8 cellular contexts compared by ENCODE assay signal in the genomic region with DNA sequence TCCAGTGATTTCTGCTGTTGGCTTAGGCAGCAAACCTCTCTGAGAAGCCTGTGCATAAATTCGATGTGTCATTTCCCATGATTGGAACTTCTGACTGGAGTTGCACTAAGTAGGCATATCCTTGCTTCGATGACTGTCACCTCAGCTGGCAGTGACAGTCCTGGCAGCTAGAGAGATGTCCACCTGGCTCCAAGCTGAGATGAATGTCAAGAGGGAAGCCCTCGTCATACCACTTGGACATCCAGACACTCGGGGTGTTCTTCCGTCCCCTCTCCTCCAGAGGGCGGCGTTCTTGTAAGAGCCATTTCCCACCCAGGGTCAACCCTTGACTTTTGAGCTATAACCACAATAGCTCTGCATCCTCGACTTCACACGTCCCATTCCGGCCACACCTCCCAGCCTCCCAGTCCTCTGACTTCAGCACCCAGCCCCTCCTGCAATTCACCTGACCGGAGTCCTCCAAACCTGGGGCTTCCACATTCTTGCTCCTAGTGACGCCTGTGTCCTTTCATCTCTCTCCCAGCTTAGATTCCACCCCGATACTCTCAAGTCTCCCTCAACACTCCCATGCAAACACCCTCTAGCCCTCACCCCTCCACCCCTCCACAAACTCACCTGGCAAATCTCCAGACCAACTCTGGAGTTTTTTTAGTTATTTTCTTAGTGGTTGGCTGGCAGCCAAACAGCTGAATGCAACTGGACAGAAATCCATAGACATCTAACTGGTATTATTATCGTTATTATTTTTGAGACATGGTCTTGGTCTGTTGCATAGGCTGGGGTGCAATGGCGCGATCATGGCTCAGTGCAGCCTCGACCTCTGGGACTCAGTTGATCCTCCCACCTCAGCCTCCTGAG. TPM values are rescaled to one million over a fixed set of nuclear protein-coding genes. Genes with fewer than 3 reads are reported as not detected.
A peak's percentile ranks its signal among the peaks of the same experiment; 100 is the strongest.
DNase-seq lines count a peak whose midpoint lies in the region; ATAC-seq and TF ChIP-seq lines count a peak whose summit lies in the region.

No MANE protein-coding gene starts in this region.

- H3K27me3 ChIP-seq in fibroblast of lung (ENCODE audit: control insufficient read depth, insufficient read depth, low read length): peaks cover 2% of the 10 kb centered on the region
- no peaks in the 10 kb centered on the region for H3K27me3 ChIP-seq in smooth muscle cell (ENCODE audit: low read depth)

- no peaks in the 10 kb centered on the region for H3K4me1 ChIP-seq in fibroblast of lung (ENCODE audit: control insufficient read depth, extremely low read depth, insufficient read depth, low read length)
- no peaks in the 10 kb centered on the region for H3K4me1 ChIP-seq in smooth muscle cell (ENCODE audit: low read depth)

- 53% methylated on average over 17 of the region's 17 CpGs for WGBS in smooth muscle cell (ENCODE audit: low lambda C conversion rate)

- no peak overlapping the region for H2AFZ ChIP-seq in fibroblast of lung (ENCODE audit: low read length)
- H2AFZ ChIP-seq in smooth muscle cell (ENCODE audit: low read depth): no peak overlapping the region

- DNase-seq in activated CD4-positive, CD25-positive, alpha-beta regulatory T cell treated with anti-CD3 and anti-CD28 coated beads, Interleukin-2, amount 50 U/mL, for 72 hours: no peak
- DNase-seq in M059J (ENCODE audit: low read depth): peak; percentile 61
- peak in 1 of 2 donors; percentile 28 for DNase-seq in fibroblast of lung (ENCODE audit: low read depth in 2 of 2)
- DNase-seq in smooth muscle cell (lab: John Stamatoyannopoulos, UW; ENCODE audit: unreplicated experiment): no peak
- DNase-seq in NCI-H1436 (lab: John Stamatoyannopoulos, UW): no peak
- no peak for DNase-seq in NCI-H146 (lab: John Stamatoyannopoulos, UW)

- H3K9ac ChIP-seq in fibroblast of lung (ENCODE audit: insufficient read depth, low read length) (no peak overlapping the region), smooth muscle cell (ENCODE audit: low read depth) (no peak overlapping the region)

- H3K4me2 ChIP-seq in fibroblast of lung (ENCODE audit: extremely low read depth, insufficient read depth, low read length): no peak overlapping the region
- no peak overlapping the region for H3K4me2 ChIP-seq in smooth muscle cell

- no peaks in the 10 kb centered on the region for H3K79me2 ChIP-seq in fibroblast of lung (ENCODE audit: control insufficient read depth, insufficient read depth, low read length)
- H3K79me2 ChIP-seq in smooth muscle cell (ENCODE audit: low read depth): no peaks in the 10 kb centered on the region

- peak; percentile 35 to 48 for ATAC-seq in activated CD4-positive, CD25-positive, alpha-beta regulatory T cell treated with anti-CD3 and anti-CD28 coated beads, Interleukin-2, amount 50 U/mL, for 24 hours

- H3K9me3 ChIP-seq in fibroblast of lung (ENCODE audit: control insufficient read depth, insufficient read depth, low read depth, low read length) (no peaks in the 10 kb centered on the region), smooth muscle cell (replicated peaks; ENCODE audit: low read depth) (no peaks in the 10 kb centered on the region)

- no peaks in the 10 kb centered on the region for H3F3A ChIP-seq in smooth muscle cell (ENCODE audit: low read depth)

- peak; percentile 59 for TF ChIP-seq CTCF in VCaP (conservative IDR thresholded peaks at IDR 0.05)
- TF ChIP-seq CTCF in fibroblast of lung (conservative IDR thresholded peaks at IDR 0.05 in 1 of 2, IDR thresholded peaks at IDR 0.05 in 1 of 2; ENCODE audit: low read depth in 1 of 2, low read length in 2 of 2): peak; percentile 6 to 46
- TF ChIP-seq CTCF in smooth muscle cell (IDR thresholded peaks at IDR 0.05; ENCODE audit: borderline replicate concordance, insufficient read depth, poor library complexity, severe bottlenecking): peak; percentile 31

- H4K20me1 ChIP-seq in fibroblast of lung (ENCODE audit: control insufficient read depth, extremely low read depth, insufficient read depth, low read length) (no peaks in the 10 kb centered on the region), smooth muscle cell (ENCODE audit: low read depth) (no peaks in the 10 kb centered on the region)

- no peak overlapping the region for H3K27ac ChIP-seq in VCaP
- H3K27ac ChIP-seq in fibroblast of lung (ENCODE audit: insufficient read depth, low read length): no peak overlapping the region
- H3K27ac ChIP-seq in smooth muscle cell (ENCODE audit: low read depth): no peak overlapping the region

- no peaks in the 10 kb centered on the region for H3K36me3 ChIP-seq in fibroblast of lung (ENCODE audit: control insufficient read depth, insufficient read depth, low read length)
- no peaks in the 10 kb centered on the region for H3K36me3 ChIP-seq in smooth muscle cell (ENCODE audit: low read depth)

- no peak overlapping the region for H3K4me3 ChIP-seq in fibroblast of lung (replicated peaks in 1 of 4; ENCODE audit: control extremely low read depth in 1 of 4, insufficient read depth in 1 of 4, low read depth in 3 of 4, low read length in 4 of 4)
- H3K4me3 ChIP-seq in smooth muscle cell: no peak overlapping the region

RNA-seq across cellular contexts. Expression of gene CA6, which starts 17.4 kb away (rescaled TPM):
- not detected in 2 replicates for total RNA-seq in M059J (2014; rRNA removed; shearing (Covaris generic))
- total RNA-seq in fibroblast of lung (not detected in 2 replicates), smooth muscle cell (not detected in 2 replicates)
- polyA plus RNA-seq in fibroblast of lung (not detected in 2 replicates), smooth muscle cell (not detected in 2 replicates)
- not detected in 2 replicates for polyA plus RNA-seq in fibroblast of lung (2012)
- not detected in 2 replicates for polyA minus RNA-seq in fibroblast of lung (ENCODE audit: low replicate concordance)
